9 cellular contexts compared by ENCODE assay signal in the genomic region with DNA sequence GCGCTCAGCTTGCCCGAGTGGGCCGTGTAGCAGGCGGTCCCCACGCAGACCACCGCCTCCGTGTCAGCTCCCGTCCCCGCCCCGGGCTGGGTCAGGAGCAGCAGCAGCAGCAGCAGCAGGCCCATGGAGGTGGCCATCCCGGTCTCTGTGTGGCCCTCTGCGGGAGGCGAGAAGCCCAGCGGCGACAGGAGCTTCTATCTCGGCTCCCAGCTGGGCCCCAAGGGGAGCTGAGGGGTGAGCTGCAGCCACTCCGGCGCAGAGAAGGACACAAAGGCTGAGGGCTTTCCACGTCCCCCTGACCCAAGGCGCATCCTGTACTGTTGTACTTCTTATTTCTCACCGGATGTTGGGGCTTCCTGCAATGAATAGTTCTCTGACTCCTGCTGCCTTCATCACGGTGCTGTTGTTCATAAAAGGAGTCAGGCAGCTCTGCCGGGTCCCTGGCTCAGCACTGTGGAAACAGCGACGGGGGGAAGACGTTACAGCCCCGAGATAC. TPM values are rescaled to one million over a fixed set of nuclear protein-coding genes. Genes with fewer than 3 reads are reported as not detected.
A peak's percentile ranks its signal among the peaks of the same experiment; 100 is the strongest.
DNase-seq lines count a peak whose midpoint lies in the region; ATAC-seq and TF ChIP-seq lines count a peak whose summit lies in the region.
"Had no signal": no experiment of that assay in that cellular context is flagged by ENCODE, and none has a peak within 500 bp of the region (broad histone marks: within the 10 kb centered on the region; RNA-seq: fewer than 3 reads in every experiment).

Gene CD93, minus strand, starts transcription at position 269 of the 496 bp plus-strand sequence. Its CDS starts 132 bp downstream, at position 137.

- no peaks in the 10 kb centered on the region for H3K36me3 Mint-ChIP-seq in activated naive CD4-positive, alpha-beta T cell treated with anti-CD3 and anti-CD28 coated beads, Interleukin-2, amount 50 U/mL, for 72 hours
- H3K36me3 Mint-ChIP-seq in activated T-helper 2 cell treated with anti-CD3 and anti-CD28 coated beads, Interferon-gamma antibody, Interleukin-2, Interleukin-4, amounts not matched to agents 10 μg/mL and 5 μg/mL and 100 μg/mL, durations not matched to agents 14 hours and 24 hours and 36 hours (ENCODE audit: low read depth): no peaks in the 10 kb centered on the region

- no peaks in the 10 kb centered on the region for H3K9me2 ChIP-seq in OCI-LY7 (ENCODE audit: insufficient read depth, low read length)

- peak within 1 kb of the TSS in 1 of 2 donors; percentile 65 for H3K27ac Mint-ChIP-seq in activated naive CD4-positive, alpha-beta T cell treated with anti-CD3 and anti-CD28 coated beads, Interleukin-2, amount 50 U/mL, for 72 hours
- peak within 1 kb of the TSS; percentile 69 for H3K27ac Mint-ChIP-seq in activated T-helper 2 cell treated with anti-CD3 and anti-CD28 coated beads, Interferon-gamma antibody, Interleukin-2, Interleukin-4, amounts not matched to agents 10 μg/mL and 5 μg/mL and 100 μg/mL, durations not matched to agents 14 hours and 24 hours and 36 hours

- no TSS peak for BruUV-seq in OCI-LY7 (replicated peaks; lab: Mats Ljungman, UMichigan)

- H3K4me3 ChIP-seq in liver (ENCODE audit: low read depth in 1 of 3, low read length in 3 of 3) (peak within 1 kb of the TSS in 2 of 3 donors; percentile 8 to 21), thyroid gland (replicated peaks in 1 of 3) (peak within 1 kb of the TSS in 1 of 3 donors; percentile 26), OCI-LY7 (ENCODE audit: low read depth, low read length, poor library complexity, severe bottlenecking) (no peak within 1 kb of the TSS)

- peak; percentile 91 to 97 for ATAC-seq in activated naive CD4-positive, alpha-beta T cell treated with anti-CD3 and anti-CD28 coated beads, Interleukin-2, amount 50 U/mL, for 72 hours

- H3K9me3 ChIP-seq in liver (ENCODE audit: control insufficient read depth in 4 of 4, low read length in 3 of 4): no peaks in the 10 kb centered on the region
- no peaks in the 10 kb centered on the region for H3K9me3 ChIP-seq in thyroid gland
- H3K9me3 ChIP-seq in OCI-LY7 (ENCODE audit: low read length): no peaks in the 10 kb centered on the region

- peak within 1 kb of the TSS; percentile 26 for H3K4me3 Mint-ChIP-seq in activated T-helper 2 cell treated with anti-CD3 and anti-CD28 coated beads, Interferon-gamma antibody, Interleukin-2, Interleukin-4, amounts not matched to agents 10 μg/mL and 5 μg/mL and 100 μg/mL, durations not matched to agents 14 hours and 24 hours and 36 hours (ENCODE audit: low read depth)

- H3K79me2 ChIP-seq in OCI-LY7 (ENCODE audit: insufficient read depth, low read depth, low read length): no peaks in the 10 kb centered on the region

- H3K27me3 ChIP-seq in liver (ENCODE audit: control insufficient read depth in 4 of 4, insufficient read depth in 4 of 4, low read length in 3 of 4) (no peaks in the 10 kb centered on the region), thyroid gland (no peaks in the 10 kb centered on the region)

- POLR2A ChIA-PET in OCI-LY7 (lab: Charles Lee): interaction anchor here (0.6 kb wide), 1 partner anchor 189 kb away, joined by 3 read pairs; no protein-coding TSS in a partner anchor

- no peak within 1 kb of the TSS for H3K4me2 ChIP-seq in OCI-LY7 (ENCODE audit: low read length)

- peak within 1 kb of the TSS in 1 of 2 donors; percentile 25 for H3K9ac ChIP-seq in liver (ENCODE audit: low read depth in 1 of 2, low read length in 2 of 2)

- TF ChIP-seq RAD21 in liver (IDR thresholded peaks at IDR 0.05): peak; percentile 22 to 45

- H3K27me3 Mint-ChIP-seq in activated T-helper 2 cell treated with anti-CD3 and anti-CD28 coated beads, Interferon-gamma antibody, Interleukin-2, Interleukin-4, amounts not matched to agents 10 μg/mL and 5 μg/mL and 100 μg/mL, durations not matched to agents 14 hours and 24 hours and 36 hours (ENCODE audit: low read depth): peaks cover 4% of the 10 kb centered on the region

- WGBS in liver: 55% methylated on average over 27 of the region's 27 CpGs
- 60 to 71% methylated on average over 17 to 27 of the region's 27 CpGs for WGBS in thyroid gland, 2 donors

- H2AFZ ChIP-seq in OCI-LY7 (ENCODE audit: low read length): no peak within 1 kb of the TSS

- TF ChIP-seq CTCF in liver (IDR thresholded peaks at IDR 0.05; ENCODE audit: low read depth, low read length, missing input control): no peak
- TF ChIP-seq CTCF in thyroid gland (IDR thresholded peaks at IDR 0.05): no peak
- TF ChIP-seq CTCF in OCI-LY7 (conservative IDR thresholded peaks at IDR 0.05; ENCODE audit: low read length): no peak

- CTCF ChIA-PET in OCI-LY7 (lab: Charles Lee; ENCODE audit: unreplicated experiment): no interaction called here

- no peaks in the 10 kb centered on the region for H4K20me1 ChIP-seq in OCI-LY7 (ENCODE audit: insufficient read depth, low read length)

- H3K27ac ChIP-seq in liver (ENCODE audit: low read depth in 1 of 2, low read length in 2 of 2) (peak within 1 kb of the TSS; percentile 80 to 83), thyroid gland (peak within 1 kb of the TSS; percentile 77 to 85 (median 81)), OCI-LY7 (ENCODE audit: low read depth, low read length, poor library complexity, severe bottlenecking) (no peak within 1 kb of the TSS)

- DNase-seq in activated naive CD4-positive, alpha-beta T cell treated with anti-CD3 and anti-CD28 coated beads, Interleukin-2, amount 50 U/mL, for 72 hours (ENCODE audit: low spot score in 2 of 2): peak in 1 of 2 donors; percentile 10
- no peak for DNase-seq in activated naive CD4-positive, alpha-beta T cell treated with anti-CD3 and anti-CD28 coated beads, Interleukin-2, amount 50 U/mL, for 16 hours
- DNase-seq in activated T-helper 2 cell treated with anti-CD3 and anti-CD28 coated beads, Interferon-gamma antibody, Interleukin-2, Interleukin-4, amounts not matched to agents 10 μg/mL and 5 μg/mL and 100 μg/mL, durations not matched to agents 14 hours and 24 hours and 36 hours (ENCODE audit: low spot score): peak; percentile 29
- DNase-seq in thyroid gland (no peak), LoVo (ENCODE audit: low spot score) (no peak), OCI-LY7 (ENCODE audit: low spot score) (no peak), HUDEP-2 (lab: John Stamatoyannopoulos, UW; ENCODE audit: unreplicated experiment in 76 of 76) (no peak)

- no peaks in the 10 kb centered on the region for H3K9me3 Mint-ChIP-seq in activated naive CD4-positive, alpha-beta T cell treated with anti-CD3 and anti-CD28 coated beads, Interleukin-2, amount 50 U/mL, for 72 hours
- H3K9me3 Mint-ChIP-seq in activated T-helper 2 cell treated with anti-CD3 and anti-CD28 coated beads, Interferon-gamma antibody, Interleukin-2, Interleukin-4, amounts not matched to agents 10 μg/mL and 5 μg/mL and 100 μg/mL, durations not matched to agents 14 hours and 24 hours and 36 hours: no peaks in the 10 kb centered on the region

- H3K36me3 ChIP-seq in liver (ENCODE audit: control insufficient read depth in 4 of 4, insufficient read depth in 3 of 4, low read depth in 1 of 4, low read length in 3 of 4) (no peaks in the 10 kb centered on the region), thyroid gland (no peaks in the 10 kb centered on the region), OCI-LY7 (ENCODE audit: insufficient read depth, low read length) (no peaks in the 10 kb centered on the region)

- H3K4me1 Mint-ChIP-seq in activated T-helper 2 cell treated with anti-CD3 and anti-CD28 coated beads, Interferon-gamma antibody, Interleukin-2, Interleukin-4, amounts not matched to agents 10 μg/mL and 5 μg/mL and 100 μg/mL, durations not matched to agents 14 hours and 24 hours and 36 hours (ENCODE audit: low read depth): peaks cover 24% of the 10 kb centered on the region

- peaks cover 0 to 3% (median 0%) of the 10 kb centered on the region in 4 donors for H3K4me1 ChIP-seq in liver (ENCODE audit: control insufficient read depth in 4 of 4, insufficient read depth in 4 of 4, low read length in 3 of 4)
- H3K4me1 ChIP-seq in thyroid gland: peaks cover 0 to 12% of the 10 kb centered on the region in 2 donors
- no peaks in the 10 kb centered on the region for H3K4me1 ChIP-seq in OCI-LY7 (ENCODE audit: insufficient read depth, low read length, poor library complexity, severe bottlenecking)

- intact Hi-C loops in activated T-helper 2 cell treated with anti-CD3 and anti-CD28 coated beads, Interferon-gamma antibody, Interleukin-2, Interleukin-4, amounts not matched to agents 10 μg/mL and 5 μg/mL and 100 μg/mL, durations not matched to agents 14 hours and 24 hours and 36 hours (cut with micrococcal nuclease): no loop called here
- intact Hi-C loops in thyroid gland (cut with DNase I): no loop called here
- intact Hi-C loops in OCI-LY7 (cut with micrococcal nuclease; ENCODE audit: unreplicated experiment): no loop called here

- TF ChIP-seq POLR2A in thyroid gland (IDR thresholded peaks at IDR 0.05): peak in 1 of 2 donors; percentile 18

TF ChIP-seq in liver, 16 proteins besides CTCF, POLR2A, EP300 and RAD21:
- TF ChIP-seq NR2F2 (IDR thresholded peaks at IDR 0.05) (peak; percentile 52), RXRA (IDR thresholded peaks at IDR 0.05) (peak in 1 of 2 donors; percentile 16), FOXA2 (IDR thresholded peaks at IDR 0.05) (no peak), JUND (IDR thresholded peaks at IDR 0.05) (no peak), TAF1 (conservative IDR thresholded peaks at IDR 0.05) (peak; percentile 44), SP1 (IDR thresholded peaks at IDR 0.05) (peak; percentile 41), YY1 (IDR thresholded peaks at IDR 0.05) (peak; percentile 42)
- TF ChIP-seq, protein P1, sequence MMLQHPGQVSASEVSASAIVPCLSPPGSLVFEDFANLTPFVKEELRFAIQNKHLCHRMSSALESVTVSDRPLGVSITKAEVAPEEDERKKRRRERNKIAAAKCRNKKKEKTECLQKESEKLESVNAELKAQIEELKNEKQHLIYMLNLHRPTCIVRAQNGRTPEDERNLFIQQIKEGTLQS (IDR thresholded peaks at IDR 0.05): no peak

RNA-seq across cellular contexts. Expression of gene CD93, which starts in this region (rescaled TPM):
- total RNA-seq in activated naive CD4-positive, alpha-beta T cell treated with anti-CD3 and anti-CD28 coated beads, Interleukin-2, amount 50 U/mL, for 72 hours: under 1 TPM; 0.39 to 0.41 TPM
- total RNA-seq in activated T-helper 2 cell treated with anti-CD3 and anti-CD28 coated beads, Interferon-gamma antibody, Interleukin-2, Interleukin-4, amounts not matched to agents 10 μg/mL and 5 μg/mL and 100 μg/mL, durations not matched to agents 14 hours and 24 hours and 36 hours: 1.9 and 2.0 TPM in 2 replicates
- total RNA-seq in liver: 10 to 100 TPM; 15.0 to 16.0 TPM
- 1 to 10 TPM; 1.5 to 8.7 TPM for polyA plus RNA-seq in liver
- 10 to 100 TPM; 13.6 to 53.8 (median 24.0) TPM for total RNA-seq in thyroid gland
- not detected in 2 replicates for total RNA-seq in OCI-LY7 (2014; rRNA removed; shearing (Covaris generic))
- not detected in 2 replicates for total RNA-seq in OCI-LY7 (2022)
- total RNA-seq: SK-MEL-5 had no signal

Comparison
In these comparisons a context has a peak if more than half of its experiments do, and no peak if none do; other contexts are left out.
1. Peak in ATAC-seq in activated naive CD4-positive, alpha-beta T cell treated with anti-CD3 and anti-CD28 coated beads, Interleukin-2, amount 50 U/mL, for 72 hours; RNA of the gene not detected or under 1 TPM.